ENCODE assay signal across 2 cellular contexts in genomic region chr17:28810437-28810836, GRCh38.
TF ChIP-seq lines count a peak whose summit lies in the region.

No MANE protein-coding gene starts in this region.

TF ChIP-seq in HCT116, 20 proteins besides CTCF, POLR2A, EP300 and RAD21:
- TF ChIP-seq ELF1 (IDR thresholded peaks at IDR 0.05; ENCODE audit: borderline replicate concordance, low read depth) = no peak
- TF ChIP-seq POLR2AphosphoS5 (IDR thresholded peaks at IDR 0.05; ENCODE audit: low read depth, low read length) = no peak
- TF ChIP-seq ATF3 (IDR thresholded peaks at IDR 0.05) = no peak
- TF ChIP-seq FOSL1 (IDR thresholded peaks at IDR 0.05; ENCODE audit: low read depth) = no peak
- TF ChIP-seq EZH2 (IDR thresholded peaks at IDR 0.05) = no peak

TF ChIP-seq in neural cell, 6 proteins besides CTCF, POLR2A, EP300 and RAD21:
- TF ChIP-seq SMC3 (conservative IDR thresholded peaks at IDR 0.05; ENCODE audit: poor library complexity) (no peak), POLR2AphosphoS5 (IDR thresholded peaks at IDR 0.05) (no peak), EZH2 (IDR thresholded peaks at IDR 0.05; ENCODE audit: borderline replicate concordance, insufficient read depth, low read length, poor library complexity, severe bottlenecking) (no peak), MXI1 (conservative IDR thresholded peaks at IDR 0.05; ENCODE audit: poor library complexity, severe bottlenecking) (no peak), TAF1 (IDR thresholded peaks at IDR 0.05; ENCODE audit: low read depth) (no peak)
- TF ChIP-seq, protein P1, sequence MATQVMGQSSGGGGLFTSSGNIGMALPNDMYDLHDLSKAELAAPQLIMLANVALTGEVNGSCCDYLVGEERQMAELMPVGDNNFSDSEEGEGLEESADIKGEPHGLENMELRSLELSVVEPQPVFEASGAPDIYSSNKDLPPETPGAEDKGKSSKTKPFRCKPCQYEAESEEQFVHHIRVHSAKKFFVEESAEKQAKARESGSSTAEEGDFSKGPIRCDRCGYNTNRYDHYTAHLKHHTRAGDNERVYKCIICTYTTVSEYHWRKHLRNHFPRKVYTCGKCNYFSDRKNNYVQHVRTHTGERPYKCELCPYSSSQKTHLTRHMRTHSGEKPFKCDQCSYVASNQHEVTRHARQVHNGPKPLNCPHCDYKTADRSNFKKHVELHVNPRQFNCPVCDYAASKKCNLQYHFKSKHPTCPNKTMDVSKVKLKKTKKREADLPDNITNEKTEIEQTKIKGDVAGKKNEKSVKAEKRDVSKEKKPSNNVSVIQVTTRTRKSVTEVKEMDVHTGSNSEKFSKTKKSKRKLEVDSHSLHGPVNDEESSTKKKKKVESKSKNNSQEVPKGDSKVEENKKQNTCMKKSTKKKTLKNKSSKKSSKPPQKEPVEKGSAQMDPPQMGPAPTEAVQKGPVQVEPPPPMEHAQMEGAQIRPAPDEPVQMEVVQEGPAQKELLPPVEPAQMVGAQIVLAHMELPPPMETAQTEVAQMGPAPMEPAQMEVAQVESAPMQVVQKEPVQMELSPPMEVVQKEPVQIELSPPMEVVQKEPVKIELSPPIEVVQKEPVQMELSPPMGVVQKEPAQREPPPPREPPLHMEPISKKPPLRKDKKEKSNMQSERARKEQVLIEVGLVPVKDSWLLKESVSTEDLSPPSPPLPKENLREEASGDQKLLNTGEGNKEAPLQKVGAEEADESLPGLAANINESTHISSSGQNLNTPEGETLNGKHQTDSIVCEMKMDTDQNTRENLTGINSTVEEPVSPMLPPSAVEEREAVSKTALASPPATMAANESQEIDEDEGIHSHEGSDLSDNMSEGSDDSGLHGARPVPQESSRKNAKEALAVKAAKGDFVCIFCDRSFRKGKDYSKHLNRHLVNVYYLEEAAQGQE (IDR thresholded peaks at IDR 0.05; ENCODE audit: borderline replicate concordance) = no peak
